8 cellular contexts compared by ENCODE assay signal in genomic region chr10:22712959-22713852, GRCh38. TPM values are rescaled to one million over a fixed set of nuclear protein-coding genes. Genes with fewer than 3 reads are reported as not detected.
DNase-seq lines count a peak whose midpoint lies in the region; ATAC-seq, FAIRE-seq and TF ChIP-seq lines count a peak whose summit lies in the region.

No MANE protein-coding gene starts in this region.

- peaks cover 59% of the 10 kb centered on the region for H3K79me2 ChIP-seq in astrocyte (ENCODE audit: insufficient read depth, low read length)

- no peak for TF ChIP-seq CTCF in GM13977 (IDR thresholded peaks at IDR 0.05; ENCODE audit: extremely low read depth, insufficient read depth, missing control alignments)
- TF ChIP-seq CTCF in astrocyte (IDR thresholded peaks at IDR 0.05; ENCODE audit: insufficient read depth, low read depth, low read length): no peak

- H3K4me2 ChIP-seq in astrocyte (ENCODE audit: low read length) (peak overlapping the region; percentile 92), skeletal muscle satellite cell (ENCODE audit: low read length) (peak overlapping the region; percentile 86)

- no peaks in the 10 kb centered on the region for H3K36me3 Mint-ChIP-seq in astrocyte (ENCODE audit: low read depth, unreplicated experiment)

- peaks cover 1% of the 10 kb centered on the region for H3K9me3 Mint-ChIP-seq in astrocyte (ENCODE audit: unreplicated experiment)

- H4K20me1 ChIP-seq in astrocyte (ENCODE audit: insufficient read depth, low read length): peaks cover 46% of the 10 kb centered on the region

- peaks cover 15% of the 10 kb centered on the region for H3K4me1 Mint-ChIP-seq in astrocyte (ENCODE audit: low read depth, unreplicated experiment)

- FAIRE-seq in astrocyte (lab: Jason Lieb, UNC): no peak

- H3K9ac ChIP-seq in astrocyte (ENCODE audit: low read length): peak overlapping the region; percentile 77
- peak overlapping the region; percentile 87 for H3K9ac ChIP-seq in skeletal muscle satellite cell (ENCODE audit: low read depth, low read length)

- peak overlapping the region; percentile 54 for H2AFZ ChIP-seq in astrocyte (ENCODE audit: low read depth, low read length)

- peak overlapping the region; percentile 87 for H3K4me3 Mint-ChIP-seq in astrocyte (ENCODE audit: unreplicated experiment)

- H3K9me3 ChIP-seq in SJSA1 (replicated peaks) (0 out of 2 replicates have a peak, but pooled peaks cover 6% of the 10 kb centered on the region), astrocyte (ENCODE audit: insufficient read depth, low read depth, low read length) (no peaks in the 10 kb centered on the region), skeletal muscle satellite cell (replicated peaks; ENCODE audit: low read length) (no peaks in the 10 kb centered on the region)

- H3K27me3 Mint-ChIP-seq in astrocyte (ENCODE audit: low read depth, unreplicated experiment): no peaks in the 10 kb centered on the region

- in situ Hi-C loops in GM13977 (cut with MboI; ENCODE audit: low pct_unique_long_range_greater_than_20kb, low sequenced_read_pairs, unreplicated experiment): no loop called here

- ATAC-seq in HG02852 (IDR thresholded peaks at IDR 0.05; ENCODE audit: unreplicated experiment): peak; percentile 21
- ATAC-seq in GM18519 (IDR thresholded peaks at IDR 0.05; ENCODE audit: low FRiP score, unreplicated experiment): no peak

- H3K27ac Mint-ChIP-seq in astrocyte (ENCODE audit: unreplicated experiment): peak overlapping the region; percentile 77

- H3K4me3 ChIP-seq in SJSA1: peak overlapping the region; percentile 95
- peak overlapping the region; percentile 92 for H3K4me3 ChIP-seq in astrocyte (ENCODE audit: insufficient read depth, low read depth, low read length)
- H3K4me3 ChIP-seq in iPS-11a (ENCODE audit: low read depth, low read length): peak overlapping the region; percentile 96
- H3K4me3 ChIP-seq in skeletal muscle satellite cell (ENCODE audit: low read length): peak overlapping the region; percentile 99

- H3K27me3 ChIP-seq in SJSA1 (replicated peaks) (no peaks in the 10 kb centered on the region), astrocyte (ENCODE audit: insufficient read depth, low read length) (no peaks in the 10 kb centered on the region), skeletal muscle satellite cell (ENCODE audit: control insufficient read depth, insufficient read depth, low read length) (no peaks in the 10 kb centered on the region)

- H3K4me1 ChIP-seq in SJSA1 (replicated peaks) (peaks cover 27% of the 10 kb centered on the region), astrocyte (ENCODE audit: insufficient read depth, low read length) (peaks cover 15% of the 10 kb centered on the region), skeletal muscle satellite cell (ENCODE audit: control insufficient read depth, insufficient read depth, low read length) (peaks cover 18% of the 10 kb centered on the region)

- DNase-seq in GM13977 (ENCODE audit: low spot score) (peak; percentile 41), SJSA1 (ENCODE audit: low read depth in 1 of 2, low spot score in 2 of 2) (peak in 1 of 2 experiments; percentile 48), astrocyte (ENCODE audit: low read depth) (no peak), Ammon's horn (ENCODE audit: low spot score) (no peak)

- H3K27ac ChIP-seq in SJSA1 (peak overlapping the region; percentile 71), astrocyte (ENCODE audit: low read depth, low read length) (peak overlapping the region; percentile 45)

- H3K36me3 ChIP-seq in SJSA1 (peaks cover 9% of the 10 kb centered on the region), astrocyte (ENCODE audit: insufficient read depth, low read length) (no peaks in the 10 kb centered on the region), skeletal muscle satellite cell (ENCODE audit: insufficient read depth, low read length) (no peaks in the 10 kb centered on the region)

RNA-seq across cellular contexts. Expression of gene PIP4K2A, which starts 1.2 kb away (rescaled TPM):
- 51.7 and 61.7 TPM in 2 replicates for total RNA-seq in SJSA1 (2014; rRNA removed; shearing (Covaris generic))
- total RNA-seq in astrocyte: 36.8 and 37.9 TPM in 2 replicates
- total RNA-seq in skeletal muscle satellite cell (2012; rRNA removed): 22.7 and 41.1 TPM in 2 replicates
